25 cellular contexts compared by ENCODE assay signal in the genomic region with DNA sequence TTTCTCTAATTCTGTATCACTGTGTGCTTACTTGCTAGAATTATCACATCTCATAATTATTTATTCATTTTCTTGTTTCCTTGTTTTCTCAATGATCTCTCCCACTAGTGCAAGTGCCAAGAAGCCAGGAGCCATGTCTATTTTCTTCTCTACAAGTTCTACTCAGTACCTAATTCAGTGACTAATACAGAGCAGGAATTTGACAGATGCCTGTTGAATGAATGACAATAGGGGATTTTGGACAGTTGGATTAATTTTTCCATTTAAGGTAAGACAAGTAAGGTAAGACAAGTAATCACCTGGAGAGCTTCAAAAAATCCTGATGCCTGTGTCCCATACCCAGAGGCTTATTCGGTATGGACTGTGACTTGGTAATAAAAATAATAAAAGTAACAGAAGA.
DNase-seq lines count a peak whose midpoint lies in the region; ATAC-seq and TF ChIP-seq lines count a peak whose summit lies in the region.
"Had no signal": no experiment of that assay in that cellular context is flagged by ENCODE, and none has a peak within 500 bp of the region (broad histone marks: within the 10 kb centered on the region; RNA-seq: fewer than 3 reads in every experiment).

No MANE protein-coding gene starts in this region.

- H3K36me3 ChIP-seq in Panc1 (ENCODE audit: control insufficient read depth, insufficient read depth, low read length): no peaks in the 10 kb centered on the region
- H3K36me3 ChIP-seq in hepatocyte (replicated peaks; ENCODE audit: insufficient read depth, low read depth): no peaks in the 10 kb centered on the region
- H3K36me3 ChIP-seq in transverse colon: no peaks in the 10 kb centered on the region
- H3K36me3 ChIP-seq: esophagus muscularis mucosa, upper lobe of left lung had no signal

- CTCF ChIA-PET in Panc1 (lab: Charles Lee): no interaction called here

- H3K27ac ChIP-seq in Panc1 (ENCODE audit: low read length): peak overlapping the region; percentile 45; the same call in 1 of the 2 replicates
- H3K27ac ChIP-seq in hepatocyte: peak overlapping the region; percentile 83
- H3K27ac ChIP-seq in transverse colon: peak overlapping the region; percentile 52 to 68 (median 62)
- H3K27ac ChIP-seq in substantia nigra (ENCODE audit: low read depth, low read length, poor library complexity, severe bottlenecking): no peak overlapping the region
- H3K27ac ChIP-seq: esophagus muscularis mucosa, SK-N-MC, upper lobe of left lung had no signal

- ATAC-seq in Panc1: no peak
- ATAC-seq: naive thymus-derived CD4-positive, alpha-beta T cell; right cardiac atrium had no signal

- TF ChIP-seq EP300 in transverse colon (IDR thresholded peaks at IDR 0.05; ENCODE audit: low read depth): no peak

- POLR2A ChIA-PET in Panc1 (lab: Charles Lee): interaction anchor here (0.6 kb wide), 1 partner anchor 14 kb away, joined by 4 read pairs; no protein-coding TSS in a partner anchor

- H4K20me1 ChIP-seq in hepatocyte (ENCODE audit: insufficient read depth, poor library complexity, severe bottlenecking): no peaks in the 10 kb centered on the region

- TF ChIP-seq POLR2A in transverse colon (IDR thresholded peaks at IDR 0.05): no peak

- intact Hi-C loops in Panc1 (cut with micrococcal nuclease; ENCODE audit: unreplicated experiment) (no loop called here), transverse colon (cut with DNase I; ENCODE audit: low total_unique reads) (no loop called here)

- 88% methylated on average over 1 of the region's 1 CpG for WGBS in hepatocyte (ENCODE audit: low lambda C conversion rate, missing lambda C conversion rate)
- 43 to 54% methylated on average over 1 of the region's 1 CpG for WGBS in transverse colon (ENCODE audit: low coverage in 1 of 2), 2 donors

- no peaks in the 10 kb centered on the region for H3K9me2 ChIP-seq in hepatocyte (replicated peaks; ENCODE audit: insufficient read depth)

- peak; percentile 12 for DNase-seq in DMS53 (lab: John Stamatoyannopoulos, UW)
- no peak for DNase-seq in DMS53 treated with DMSO at 0.1 percent for 48 hours (lab: John Stamatoyannopoulos, UW; ENCODE audit: unreplicated experiment)
- no peak for DNase-seq in Panc1 (ENCODE audit: low read depth, low spot score)
- no peak for DNase-seq in hepatocyte (ENCODE audit: low spot score)
- no peak for DNase-seq in transverse colon
- no peak for DNase-seq in NCI-H187 treated with DMSO at 0.1 percent for 48 hours (lab: John Stamatoyannopoulos, UW)
- DNase-seq in NCI-H2081 treated with DMSO at 0.1 percent for 48 hours (lab: John Stamatoyannopoulos, UW): no peak
- DNase-seq in substantia nigra (lab: John Stamatoyannopoulos, UW): no peak
- DNase-seq: 8988T; activated CD4-positive, alpha-beta T cell treated with anti-CD3 and anti-CD28 coated beads, Interleukin-2, amount 50 U/mL, for 1 hour; activated naive CD8-positive, alpha-beta T cell treated with anti-CD3 and anti-CD28 coated beads for 36 hours; cerebellar nuclear complex; H9; naive thymus-derived CD4-positive, alpha-beta T cell; NCI-H1048; NCI-H2029 treated with DMSO at 0.1 percent for 48 hours; NCI-H446; NK-92 treated with Interleukin-12 subunit alpha and Interleukin-12 subunit beta, amount 100 ng/mL, for 24 hours; right cardiac atrium; RPMI8226; stimulated activated CD4-positive, alpha-beta T cell treated with anti-CD3 and anti-CD28 coated beads, Interleukin-4, amount 100 ng/mL, for 24 hours; T-helper 2 cell; upper lobe of left lung had no signal

- no peaks in the 10 kb centered on the region for H3K9me3 ChIP-seq in Panc1 (ENCODE audit: control insufficient read depth, insufficient read depth, low read depth, low read length)
- no peaks in the 10 kb centered on the region for H3K9me3 ChIP-seq in hepatocyte (ENCODE audit: low read depth)
- H3K9me3 ChIP-seq in transverse colon: no peaks in the 10 kb centered on the region
- H3K9me3 ChIP-seq: esophagus muscularis mucosa, upper lobe of left lung had no signal

- in situ Hi-C loops in Panc1 (cut with HindIII; ENCODE audit: low pct_unique_long_range_greater_than_20kb, low sequenced_read_pairs): no loop called here
- in situ Hi-C loops in transverse colon (cut with MboI; ENCODE audit: low pct_ligation_motif_present in 1 of 4, low pct_unique_long_range_greater_than_20kb in 1 of 4, low sequenced_read_pairs in 3 of 4): no loop called here

- H3K79me2 ChIP-seq in hepatocyte: no peaks in the 10 kb centered on the region

- no TSS peak for BruUV-seq in Panc1 (replicated peaks; lab: Mats Ljungman, UMichigan)

- H3K4me3 ChIP-seq in Panc1 (ENCODE audit: low read depth in 2 of 2, low read length in 2 of 2) (no peak overlapping the region), hepatocyte (no peak overlapping the region), transverse colon (no peak overlapping the region)
- H3K4me3 ChIP-seq: esophagus muscularis mucosa, SK-N-MC, upper lobe of left lung had no signal

- peak overlapping the region; percentile 4 for H3K4me2 ChIP-seq in hepatocyte

- H3K27me3 ChIP-seq in Panc1 (ENCODE audit: control insufficient read depth, insufficient read depth, low read length) (no peaks in the 10 kb centered on the region), hepatocyte (no peaks in the 10 kb centered on the region), transverse colon (no peaks in the 10 kb centered on the region)
- H3K27me3 ChIP-seq: esophagus muscularis mucosa, upper lobe of left lung had no signal

- no peak overlapping the region for H2AFZ ChIP-seq in hepatocyte

- TF ChIP-seq CTCF in Panc1 (IDR thresholded peaks at IDR 0.05): no peak
- no peak for TF ChIP-seq CTCF in hepatocyte (IDR thresholded peaks at IDR 0.05; ENCODE audit: poor library complexity)
- no peak for TF ChIP-seq CTCF in transverse colon (IDR thresholded peaks at IDR 0.05)

- H3K4me1 ChIP-seq in Panc1 (ENCODE audit: control insufficient read depth, insufficient read depth, low read length) (peaks cover 9% of the 10 kb centered on the region), hepatocyte (ENCODE audit: insufficient read depth) (peaks cover 36% of the 10 kb centered on the region), transverse colon (peaks cover 0 to 41% (median 10%) of the 10 kb centered on the region in 4 donors)
- H3K4me1 ChIP-seq: esophagus muscularis mucosa had no signal
